In the genomic region with DNA sequence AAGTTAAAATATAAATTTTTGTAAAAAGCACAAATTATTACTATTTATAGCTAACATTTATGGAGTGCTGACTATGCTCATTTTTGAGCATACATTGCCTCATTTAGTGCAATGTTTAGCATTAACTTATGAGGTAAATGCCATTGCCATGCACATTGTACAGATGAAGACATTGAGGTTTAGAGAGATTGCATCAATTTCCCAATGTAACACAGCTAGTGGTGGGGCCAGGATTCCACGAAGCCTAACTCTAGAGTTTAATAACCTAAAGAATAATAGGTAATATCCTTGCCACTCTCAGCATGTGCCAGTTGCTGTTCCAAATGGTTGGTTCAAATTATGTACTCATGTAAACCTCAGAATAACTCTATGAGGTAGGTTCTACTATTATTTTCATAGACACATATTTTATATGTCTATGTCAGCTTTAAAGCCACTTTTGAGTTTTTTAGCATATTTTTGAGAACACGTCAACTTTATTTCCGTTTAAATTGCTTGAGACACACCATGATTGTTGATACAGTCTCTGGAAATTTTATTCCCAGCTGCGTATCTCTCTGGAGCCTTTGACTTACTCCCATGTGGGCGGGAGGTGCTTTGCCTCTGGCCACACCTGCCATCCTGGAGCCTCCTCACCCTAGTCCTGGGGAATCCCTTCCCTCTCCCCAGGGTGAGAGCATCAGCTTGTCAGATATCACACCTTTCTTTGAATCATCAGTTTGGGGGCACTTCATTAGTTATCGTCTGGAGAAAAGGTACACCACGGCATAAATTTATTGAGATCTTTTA, we compare ENCODE assay signal across 14 cellular contexts. TPM values are rescaled to one million over a fixed set of nuclear protein-coding genes. Genes with fewer than 3 reads are reported as not detected.
DNase-seq lines count a peak whose midpoint lies in the region; ATAC-seq and TF ChIP-seq lines count a peak whose summit lies in the region.
"Had no signal": no experiment of that assay in that cellular context is flagged by ENCODE, and none has a peak within 500 bp of the region (broad histone marks: within the 10 kb centered on the region; RNA-seq: fewer than 3 reads in every experiment).

No MANE protein-coding gene starts in this region.

- H3K4me1 Mint-ChIP-seq in osteocyte (ENCODE audit: unreplicated experiment), result peaks cover 26% of the 10 kb centered on the region

- H3K36me3 ChIP-seq in heart left ventricle (no peaks in the 10 kb centered on the region), vagina (no peaks in the 10 kb centered on the region)
- H3K36me3 ChIP-seq: cardiac muscle cell had no signal

- H3K4me1 ChIP-seq in heart left ventricle (peaks cover 0 to 10% (median 0%) of the 10 kb centered on the region in 12 donors), vagina (peaks cover 14% of the 10 kb centered on the region)

- peak overlapping the region; percentile 24 to 72 (median 52) for H3K27ac ChIP-seq in heart left ventricle
- H3K27ac ChIP-seq in vagina, result peak overlapping the region; percentile 84
- H3K27ac ChIP-seq: cardiac muscle cell, VCaP had no signal

- TF ChIP-seq POLR2A in heart left ventricle (IDR thresholded peaks at IDR 0.05), result no peak
- TF ChIP-seq POLR2A in vagina (IDR thresholded peaks at IDR 0.05), result no peak

- TF ChIP-seq CTCF in heart left ventricle (IDR thresholded peaks at IDR 0.05) (no peak), fibroblast of the aortic adventitia (IDR thresholded peaks at IDR 0.05; ENCODE audit: insufficient read depth, low read length) (no peak), osteocyte (IDR thresholded peaks at IDR 0.05) (no peak), vagina (IDR thresholded peaks at IDR 0.05) (no peak)

- H3K36me3 Mint-ChIP-seq in osteocyte (ENCODE audit: unreplicated experiment), result peaks cover 11% of the 10 kb centered on the region

- H3K9me3 ChIP-seq in heart left ventricle (peaks cover 0 to 37% (median 11%) of the 10 kb centered on the region in 12 donors), vagina (no peaks in the 10 kb centered on the region)

- intact Hi-C loops in heart left ventricle (cut with DNase I) (loop anchor here in 1 of 10 donors (10.0 kb wide), 1 partner anchor 97 kb away; no protein-coding TSS in a partner anchor), Right ventricle myocardium superior (cut with DNase I) (no loop called here), vagina (cut with DNase I) (no loop called here)

- H3K27ac Mint-ChIP-seq in osteocyte (ENCODE audit: unreplicated experiment), result peak overlapping the region; percentile 90
- H3K27ac Mint-ChIP-seq: progenitor cell of endocrine pancreas had no signal

- no peaks in the 10 kb centered on the region for H3K27me3 ChIP-seq in heart left ventricle
- H3K27me3 ChIP-seq in vagina, result no peaks in the 10 kb centered on the region
- H3K27me3 ChIP-seq: cardiac muscle cell had no signal

- H3K9me3 Mint-ChIP-seq in osteocyte (ENCODE audit: unreplicated experiment), result peaks cover 30% of the 10 kb centered on the region

- H3K4me3 Mint-ChIP-seq in osteocyte (ENCODE audit: unreplicated experiment), result no peak overlapping the region

- no peaks in the 10 kb centered on the region for H3K27me3 Mint-ChIP-seq in osteocyte (ENCODE audit: unreplicated experiment)
- H3K27me3 Mint-ChIP-seq: progenitor cell of endocrine pancreas had no signal

- H3K4me3 ChIP-seq in heart left ventricle (no peak overlapping the region), fibroblast of the aortic adventitia (ENCODE audit: low read depth, low read length) (no peak overlapping the region), vagina (no peak overlapping the region)
- H3K4me3 ChIP-seq: cardiac muscle cell had no signal

- DNase-seq in heart left ventricle (no peak), Right ventricle myocardium superior (no peak), fibroblast of the aortic adventitia (ENCODE audit: low read depth) (peak; percentile 70), osteocyte (ENCODE audit: extremely low spot score, unreplicated experiment) (no peak), vagina (ENCODE audit: extremely low spot score in 2 of 2) (no peak), NCI-H2227 treated with DMSO at 0.1 percent for 48 hours (lab: John Stamatoyannopoulos, UW) (no peak), middle frontal gyrus (ENCODE audit: extremely low spot score, low spot score) (no peak), D341Med (ENCODE audit: low spot score) (no peak)
- DNase-seq: 8988T; stimulated activated CD4-positive, alpha-beta T cell treated with anti-CD3 and anti-CD28 coated beads, Interleukin-2, amount 100 ng/mL, for 24 hours had no signal

- 74 to 84% (median 81%) methylated on average over 7 of the region's 7 CpGs for WGBS in heart left ventricle, 4 donors

- ATAC-seq in heart left ventricle (peak in 1 of 4 donors; percentile 47), Right ventricle myocardium superior (ENCODE audit: poor library complexity) (no peak)

RNA-seq across cellular contexts. Expression of a gene that starts 10.8 kb away (rescaled TPM):
- total RNA-seq in heart left ventricle (1 to 10 TPM in 1 of 9 donors, under 1 TPM in 1, not detected in 7; 0.25 to 1.9 TPM), Right ventricle myocardium superior (0.83 TPM), fibroblast of the aortic adventitia (ENCODE audit: low replicate concordance) (0.27 TPM in 1 of 2 replicates, not detected in the other), osteocyte (not detected in 2 replicates), vagina (not detected)
- polyA plus RNA-seq in heart left ventricle, result not detected
- total RNA-seq: cardiac muscle cell, H4 had no signal
- polyA plus RNA-seq: cardiac muscle cell had no signal

RNA-seq across cellular contexts. Expression of a gene that starts 19.6 kb away (rescaled TPM):
- total RNA-seq in heart left ventricle, result 100 to 1,000 TPM in 3 of 9 donors, 10 to 100 TPM in 5, 1 to 10 TPM in 1; 9.3 to 304 (median 54.1) TPM
- 10 to 100 TPM; 21.3 to 39.2 TPM for polyA plus RNA-seq in heart left ventricle
- 157 TPM for total RNA-seq in Right ventricle myocardium superior
- total RNA-seq in fibroblast of the aortic adventitia (ENCODE audit: low replicate concordance), result 535 and 1,346 TPM in 2 replicates
- 5.7 and 8.8 TPM in 2 replicates for total RNA-seq in osteocyte
- total RNA-seq in vagina, result 891 TPM
- total RNA-seq: cardiac muscle cell, H4 had no signal
- polyA plus RNA-seq: cardiac muscle cell had no signal

RNA-seq across cellular contexts. Expression of a gene that starts 51.0 kb away (rescaled TPM):
- 10 to 100 TPM in 1 of 9 donors, 1 to 10 TPM in 8; 1.6 to 14.3 (median 2.8) TPM for total RNA-seq in heart left ventricle
- polyA plus RNA-seq in heart left ventricle, result 1 to 10 TPM in 1 of 2 donors, under 1 TPM in 1; 0.64 to 2.8 TPM
- 6.9 TPM for total RNA-seq in Right ventricle myocardium superior
- total RNA-seq in fibroblast of the aortic adventitia (ENCODE audit: low replicate concordance), result 1.4 and 24.3 TPM in 2 replicates
- not detected in 2 replicates for total RNA-seq in osteocyte
- 25.3 TPM for total RNA-seq in vagina
- total RNA-seq: cardiac muscle cell had no signal
- polyA plus RNA-seq: cardiac muscle cell had no signal
